In genomic region chr7:156060925-156061324, GRCh38 we compare ENCODE assay signal across 2 cellular contexts.
TF ChIP-seq lines count a peak whose summit lies in the region.

No MANE protein-coding gene starts in this region.

TF ChIP-seq in GM12878, 131 proteins besides CTCF, POLR2A, EP300 and RAD21:
- TF ChIP-seq NR2C2 (IDR thresholded peaks at IDR 0.05; ENCODE audit: borderline replicate concordance, control insufficient read depth, insufficient read length, low read depth) (peak; percentile 7), SIN3A (IDR thresholded peaks at IDR 0.05; ENCODE audit: low read depth, low read length) (no peak)

TF ChIP-seq in H1, 55 proteins besides CTCF, POLR2A, EP300 and RAD21:
- TF ChIP-seq CREB1 (IDR thresholded peaks at IDR 0.05) (no peak), SRF (IDR thresholded peaks at IDR 0.05; ENCODE audit: low read depth, low read length) (no peak), NRF1 (IDR thresholded peaks at IDR 0.05; ENCODE audit: low read depth, low read length) (no peak), RNF2 (IDR thresholded peaks at IDR 0.05; ENCODE audit: borderline replicate concordance, low read depth, low read length, missing control alignments, poor library complexity, severe bottlenecking) (no peak), SP4 (IDR thresholded peaks at IDR 0.05; ENCODE audit: low read length) (no peak), SP2 (IDR thresholded peaks at IDR 0.05; ENCODE audit: low read length) (no peak), SP1 (IDR thresholded peaks at IDR 0.05; ENCODE audit: low read depth, low read length) (no peak), JUND (IDR thresholded peaks at IDR 0.05; ENCODE audit: low read length) (no peak), TAF1 (IDR thresholded peaks at IDR 0.05; ENCODE audit: low read depth, low read length) (no peak), YY1 (IDR thresholded peaks at IDR 0.05; ENCODE audit: low read depth, low read length) (no peak), CHD1 (IDR thresholded peaks at IDR 0.05; ENCODE audit: low read depth, low read length) (no peak), RBBP5 (IDR thresholded peaks at IDR 0.05; ENCODE audit: borderline replicate concordance, low read depth, low read length) (no peak)
